Comparison of ENCODE assay signal across 29 cellular contexts in the genomic region with DNA sequence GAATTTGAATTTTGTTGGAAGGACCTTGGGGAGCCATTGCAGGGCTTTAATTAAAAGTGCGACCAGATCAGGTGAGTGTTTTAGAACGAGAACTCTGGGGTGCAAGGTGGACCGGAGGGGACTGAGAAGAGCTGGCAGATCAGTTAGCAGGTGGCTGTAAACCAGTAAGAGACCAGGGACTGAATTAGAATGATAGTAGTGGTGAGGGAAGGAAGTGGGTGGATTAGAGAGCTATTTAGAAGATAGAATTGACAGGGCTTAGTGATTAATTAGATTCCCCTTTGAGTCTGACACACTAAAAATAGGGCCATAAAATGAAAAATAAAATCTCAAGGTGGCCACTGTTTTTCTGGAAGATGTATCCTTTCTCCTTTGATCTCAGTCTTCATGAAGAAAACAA.
DNase-seq lines count a peak whose midpoint lies in the region; ATAC-seq lines count a peak whose summit lies in the region.
"Had no signal": no experiment of that assay in that cellular context is flagged by ENCODE, and none has a peak within 500 bp of the region (broad histone marks: within the 10 kb centered on the region; RNA-seq: fewer than 3 reads in every experiment).

No MANE protein-coding gene starts in this region.

- peaks cover 12% of the 10 kb centered on the region for H3K4me1 ChIP-seq in BLaER1
- H3K4me1 ChIP-seq: A549, body of pancreas, gastroesophageal sphincter, left ventricle myocardium inferior, vagina had no signal

- H3K4me2 ChIP-seq in BLaER1 = peak overlapping the region; percentile 23
- H3K4me2 ChIP-seq: A549 had no signal

- ATAC-seq in HG02678 (IDR thresholded peaks at IDR 0.05; ENCODE audit: unreplicated experiment) = peak; percentile 57
- no peak for ATAC-seq in central memory CD8-positive, alpha-beta T cell (replicated peaks; ENCODE audit: extremely low read depth, poor library complexity, severe bottlenecking)
- ATAC-seq: A549; activated T-cell treated with anti-CD3 and anti-CD28 coated beads, Interleukin-2, amount 50 U/mL, for 4 hours; body of pancreas; gastroesophageal sphincter; stimulated activated naive CD8-positive, alpha-beta T cell treated with anti-CD3 and anti-CD28 coated beads, Interleukin-15, amount 100 ng/mL, for 72 hours had no signal

- peaks cover 3% of the 10 kb centered on the region for H3K36me3 Mint-ChIP-seq in central memory CD8-positive, alpha-beta T cell (ENCODE audit: insufficient read depth)

- H3K9ac ChIP-seq in BLaER1 = no peak overlapping the region

- no peaks in the 10 kb centered on the region for H3K36me3 ChIP-seq in BLaER1
- H3K36me3 ChIP-seq: left ventricle myocardium inferior, vagina, WERI-Rb-1 had no signal

- DNase-seq in MV-4-11 (lab: John Stamatoyannopoulos, UW) (peak; percentile 54), hepatic stellate cell (ENCODE audit: low spot score) (no peak), NCI-H2107 (lab: John Stamatoyannopoulos, UW) (no peak), NCI-H774 (lab: John Stamatoyannopoulos, UW) (no peak), COR-L47 (lab: John Stamatoyannopoulos, UW) (no peak)
- no peak for DNase-seq in central memory CD8-positive, alpha-beta T cell (ENCODE audit: low spot score in 2 of 2)
- DNase-seq: activated CD4-positive, alpha-beta T cell treated with anti-CD3 and anti-CD28 coated beads, Interleukin-2, amount 10 ng/mL, durations not matched to agents 24 days and 14 days; activated naive CD4-positive, alpha-beta T cell; activated T-cell treated with anti-CD3 and anti-CD28 coated beads, Interleukin-2, amount 50 U/mL, for 4 hours; AML-193; body of pancreas; cerebellar nuclear complex; DMS53; GDM1; islet precursor cell; left ventricle myocardium inferior; NCI-H1105 treated with DMSO at 0.1 percent for 48 hours; NCI-H2029; NCI-H2227 treated with DMSO at 0.1 percent for 48 hours; stimulated activated CD4-positive, alpha-beta T cell treated with anti-CD3 and anti-CD28 coated beads, Interleukin-15, amount 100 ng/mL, for 24 hours; stimulated activated naive CD8-positive, alpha-beta T cell treated with anti-CD3 and anti-CD28 coated beads, Interleukin-15, amount 100 ng/mL, for 72 hours; T-helper 2 cell had no signal

- peaks cover 6% of the 10 kb centered on the region for H3K9me3 Mint-ChIP-seq in central memory CD8-positive, alpha-beta T cell

- no peaks in the 10 kb centered on the region for H3K27me3 Mint-ChIP-seq in central memory CD8-positive, alpha-beta T cell
- H3K27me3 Mint-ChIP-seq: activated CD4-positive, alpha-beta T cell treated with anti-CD3 and anti-CD28 coated beads, Interleukin-2, amount 10 ng/mL, durations not matched to agents 24 days and 14 days; stimulated activated naive CD8-positive, alpha-beta T cell treated with anti-CD3 and anti-CD28 coated beads, Interleukin-15, amount 100 ng/mL, for 72 hours had no signal

- peaks cover 5% of the 10 kb centered on the region for H3K4me1 Mint-ChIP-seq in central memory CD8-positive, alpha-beta T cell

- no peak overlapping the region for H3K4me3 ChIP-seq in BLaER1
- H3K4me3 ChIP-seq: A549, body of pancreas, gastroesophageal sphincter, left ventricle myocardium inferior, SK-N-MC, vagina had no signal

- no peak overlapping the region for H3K27ac ChIP-seq in BLaER1
- H3K27ac ChIP-seq: A549, body of pancreas, gastroesophageal sphincter, left ventricle myocardium inferior, SK-N-MC, vagina, WERI-Rb-1 had no signal

- 0 out of 2 replicates have a peak, but pooled peaks cover 12% of the 10 kb centered on the region for H3K9me3 ChIP-seq in BLaER1
- H3K9me3 ChIP-seq: A549, body of pancreas, vagina had no signal

- no peaks in the 10 kb centered on the region for H3K27me3 ChIP-seq in BLaER1
- H3K27me3 ChIP-seq: body of pancreas, gastroesophageal sphincter, vagina had no signal

- no peaks in the 10 kb centered on the region for H4K20me1 ChIP-seq in BLaER1

- no peak overlapping the region for H3K4me3 Mint-ChIP-seq in central memory CD8-positive, alpha-beta T cell
- H3K4me3 Mint-ChIP-seq: activated CD4-positive, alpha-beta T cell treated with anti-CD3 and anti-CD28 coated beads, Interleukin-2, amount 10 ng/mL, durations not matched to agents 24 days and 14 days; activated T-cell treated with anti-CD3 and anti-CD28 coated beads, Interleukin-2, amount 50 U/mL, for 4 hours; stimulated activated naive CD8-positive, alpha-beta T cell treated with anti-CD3 and anti-CD28 coated beads, Interleukin-15, amount 100 ng/mL, for 72 hours had no signal

- peak overlapping the region; percentile 49 for H3K27ac Mint-ChIP-seq in central memory CD8-positive, alpha-beta T cell (ENCODE audit: low read depth)
- H3K27ac Mint-ChIP-seq: activated CD4-positive, alpha-beta T cell treated with anti-CD3 and anti-CD28 coated beads, Interleukin-2, amount 10 ng/mL, durations not matched to agents 24 days and 14 days had no signal
